8 cellular contexts compared by ENCODE assay signal in the genomic region with DNA sequence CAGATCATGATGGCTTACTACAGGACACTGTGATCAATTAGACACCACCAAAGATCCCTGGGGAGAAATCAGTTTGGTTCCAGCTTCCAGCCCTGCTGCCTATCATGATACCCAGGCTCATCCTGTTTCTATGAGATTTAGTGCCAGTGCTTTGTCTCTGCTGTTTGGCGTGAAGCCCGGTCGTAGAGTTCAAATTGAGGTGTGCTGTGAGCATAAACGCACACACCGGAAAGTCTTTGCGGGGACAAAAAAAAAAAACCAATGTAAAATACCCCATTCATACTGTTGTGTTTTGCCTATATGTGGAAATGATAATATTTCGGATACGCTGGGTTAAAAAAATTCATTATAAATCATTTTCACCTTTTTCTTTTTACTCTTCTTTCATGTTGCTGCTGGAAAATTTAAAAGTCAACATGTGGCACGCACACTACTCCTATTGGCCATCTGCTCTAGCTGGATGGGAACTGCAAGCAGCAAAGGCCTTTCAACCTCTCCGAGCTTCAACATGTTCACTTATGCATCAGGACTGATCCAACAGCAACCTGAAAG. TPM values are rescaled to one million over a fixed set of nuclear protein-coding genes. Genes with fewer than 3 reads are reported as not detected.
A peak's percentile ranks its signal among the peaks of the same experiment; 100 is the strongest.
DNase-seq lines count a peak whose midpoint lies in the region; ATAC-seq and TF ChIP-seq lines count a peak whose summit lies in the region.

No MANE protein-coding gene starts in this region.

- peak overlapping the region; percentile 93 for H3K4me2 ChIP-seq in skeletal muscle satellite cell (ENCODE audit: low read length)

- TF ChIP-seq CTCF in heart left ventricle (IDR thresholded peaks at IDR 0.05) (no peak), fibroblast of the aortic adventitia (IDR thresholded peaks at IDR 0.05; ENCODE audit: insufficient read depth, low read length) (no peak)

- H3K4me3 ChIP-seq in heart left ventricle (peak overlapping the region in 11 of 12 donors; percentile 16 to 92 (median 72)), fibroblast of the aortic adventitia (ENCODE audit: low read depth, low read length) (peak overlapping the region; percentile 62), skeletal muscle satellite cell (ENCODE audit: low read length) (peak overlapping the region; percentile 74)

- H3K9ac ChIP-seq in skeletal muscle satellite cell (ENCODE audit: low read depth, low read length), result peak overlapping the region; percentile 83

- H3K36me3 Mint-ChIP-seq in T-cell, result peaks cover 16% of the 10 kb centered on the region

- WGBS in heart left ventricle, 4 donors, result 6 to 58% (median 30%) methylated on average over 10 of the region's 10 CpGs

- H3K4me1 ChIP-seq in heart left ventricle (peaks cover 0 to 15% (median 1%) of the 10 kb centered on the region in 12 donors), skeletal muscle satellite cell (ENCODE audit: control insufficient read depth, insufficient read depth, low read length) (no peaks in the 10 kb centered on the region)

- ATAC-seq in heart left ventricle (no peak), Right ventricle myocardium superior (ENCODE audit: poor library complexity) (no peak), T-cell (replicated peaks in 1 of 4) (peak in 1 of 4 experiments; percentile 5)

- peaks cover 20 to 26% (median 26%) of the 10 kb centered on the region in 3 donors for H3K4me1 Mint-ChIP-seq in T-cell

- intact Hi-C loops in heart left ventricle (cut with DNase I), result loop anchor here in 2 of 10 donors (2.0 kb wide), 2 partner anchors 43 to 45 kb away; partner anchors contain the start of gene MPP1 (in 1 of the 2)
- intact Hi-C loops in Right ventricle myocardium superior (cut with DNase I), result no loop called here

- H3K9me3 ChIP-seq in heart left ventricle (no peaks in the 10 kb centered on the region), skeletal muscle satellite cell (replicated peaks; ENCODE audit: low read length) (no peaks in the 10 kb centered on the region)

- no peaks in the 10 kb centered on the region for H3K9me3 Mint-ChIP-seq in T-cell

- H3K27ac Mint-ChIP-seq in T-cell, result peak overlapping the region; percentile 92 to 94

- no peak for TF ChIP-seq POLR2A in heart left ventricle (IDR thresholded peaks at IDR 0.05)

- DNase-seq in heart left ventricle (no peak), Right ventricle myocardium superior (no peak), T-cell (peak in 21 of 34 experiments; percentile 2 to 42 (median 22)), fibroblast of the aortic adventitia (ENCODE audit: low read depth) (no peak), middle frontal gyrus (ENCODE audit: extremely low spot score, low spot score) (no peak), Ammon's horn (ENCODE audit: low spot score) (no peak)
- no peak for DNase-seq in stimulated activated CD4-positive, alpha-beta T cell treated with anti-CD3 and anti-CD28 coated beads, Interleukin-15, amount 100 ng/mL, for 24 hours

- POLR2A ChIA-PET in T-cell (lab: Charles Lee), result no interaction called here

- H3K36me3 ChIP-seq in heart left ventricle, result peaks cover 0 to 23% (median 21%) of the 10 kb centered on the region in 9 donors
- peaks cover 18% of the 10 kb centered on the region for H3K36me3 ChIP-seq in skeletal muscle satellite cell (ENCODE audit: insufficient read depth, low read length)

- CTCF ChIA-PET in T-cell (lab: Charles Lee), result interaction anchor here in 1 of 2 donors (0.7 to 3.5 kb wide), 2 partner anchors 12 to 394 kb away, joined by 3 to 29 read pairs; partner anchors contain the start of gene GAB3

- H3K27me3 ChIP-seq in heart left ventricle (no peaks in the 10 kb centered on the region), skeletal muscle satellite cell (ENCODE audit: control insufficient read depth, insufficient read depth, low read length) (no peaks in the 10 kb centered on the region)

- H3K27ac ChIP-seq in heart left ventricle, result peak overlapping the region in 11 of 12 donors; percentile 47 to 77 (median 66)

- H3K4me3 Mint-ChIP-seq in T-cell, result peak overlapping the region; percentile 81 to 87 (median 82)

- H3K27me3 Mint-ChIP-seq in T-cell, result no peaks in the 10 kb centered on the region

RNA-seq across cellular contexts. Expression of gene DKC1, which starts 0.6 kb away (rescaled TPM):
- 10 to 100 TPM; 12.9 to 31.0 (median 23.6) TPM for total RNA-seq in heart left ventricle
- polyA plus RNA-seq in heart left ventricle, result 10 to 100 TPM; 13.7 to 31.9 TPM
- 21.2 TPM for total RNA-seq in Right ventricle myocardium superior
- 10 to 100 TPM; 56.5 to 63.2 (median 58.5) TPM for total RNA-seq in T-cell
- total RNA-seq in fibroblast of the aortic adventitia (ENCODE audit: low replicate concordance), result 36.5 and 47.8 TPM in 2 replicates
- 51.1 and 54.8 TPM in 2 replicates for total RNA-seq in skeletal muscle satellite cell (2012; rRNA removed)

RNA-seq across cellular contexts. Expression of gene GAB3, which starts 11.2 kb away (rescaled TPM):
- 10 to 100 TPM; 11.5 to 29.0 (median 18.6) TPM for total RNA-seq in heart left ventricle
- 10 to 100 TPM in 1 of 2 donors, 1 to 10 TPM in 1; 7.2 to 12.3 TPM for polyA plus RNA-seq in heart left ventricle
- 11.9 TPM for total RNA-seq in Right ventricle myocardium superior
- total RNA-seq in T-cell, result 10 to 100 TPM in 4 of 5 donors, 1 to 10 TPM in 1; 9.1 to 26.2 (median 18.4) TPM
- 1.2 and 4.2 TPM in 2 replicates for total RNA-seq in fibroblast of the aortic adventitia (ENCODE audit: low replicate concordance)
- total RNA-seq in skeletal muscle satellite cell (2012; rRNA removed), result 9.2 and 15.5 TPM in 2 replicates

RNA-seq across cellular contexts. Expression of gene MPP1, which starts 43.2 kb away (rescaled TPM):
- total RNA-seq in heart left ventricle (10 to 100 TPM; 17.7 to 73.2 (median 39.1) TPM), Right ventricle myocardium superior (37.7 TPM), T-cell (10 to 100 TPM; 13.6 to 24.1 (median 15.1) TPM), fibroblast of the aortic adventitia (ENCODE audit: low replicate concordance) (10.0 and 23.3 TPM in 2 replicates)
- 10 to 100 TPM; 18.5 to 20.9 TPM for polyA plus RNA-seq in heart left ventricle
- total RNA-seq in skeletal muscle satellite cell (2012; rRNA removed), result 11.7 and 14.0 TPM in 2 replicates

Comparison
In these comparisons a context has a peak if more than half of its experiments do, and no peak if none do; other contexts are left out.
1. DNase-seq: peak in T-cell (21 of 34); none in heart left ventricle (0 of 5), Right ventricle myocardium superior (single experiment), fibroblast of the aortic adventitia (single experiment), middle frontal gyrus (single experiment), stimulated activated CD4-positive, alpha-beta T cell treated with anti-CD3 and anti-CD28 coated beads, Interleukin-15, amount 100 ng/mL, for 24 hours (single experiment) and Ammon's horn (single experiment).
2. Peak in every context shown above with its lines, with median percentiles within 50 percentile points of each other: H3K4me3 ChIP-seq.